Comparison of ENCODE assay signal across 11 cellular contexts in genomic region chr17:67574658-67575293, GRCh38.
DNase-seq lines count a peak whose midpoint lies in the region; ATAC-seq and TF ChIP-seq lines count a peak whose summit lies in the region.
"Had no signal": no experiment of that assay in that cellular context is flagged by ENCODE, and none has a peak within 500 bp of the region (broad histone marks: within the 10 kb centered on the region; RNA-seq: fewer than 3 reads in every experiment).

No MANE protein-coding gene starts in this region.

- H3K4me3 Mint-ChIP-seq in progenitor cell of endocrine pancreas (ENCODE audit: low read depth) (no peak overlapping the region), osteocyte (ENCODE audit: unreplicated experiment) (no peak overlapping the region)

- DNase-seq in DMS53 (lab: John Stamatoyannopoulos, UW): peak; percentile 74
- no peak for DNase-seq in DMS53 treated with DMSO at 0.1 percent for 48 hours (lab: John Stamatoyannopoulos, UW; ENCODE audit: unreplicated experiment)
- DNase-seq in progenitor cell of endocrine pancreas (ENCODE audit: low spot score, unreplicated experiment): no peak
- no peak for DNase-seq in COR-L47 (lab: John Stamatoyannopoulos, UW)
- DNase-seq in GM10266 (ENCODE audit: extremely low spot score): no peak
- DNase-seq in osteocyte (ENCODE audit: extremely low spot score, unreplicated experiment): no peak
- DNase-seq: 8988T, lower lobe of right lung had no signal

- H3K4me1 Mint-ChIP-seq in progenitor cell of endocrine pancreas (ENCODE audit: low read depth) (peaks cover 22% of the 10 kb centered on the region), osteocyte (ENCODE audit: unreplicated experiment) (no peaks in the 10 kb centered on the region)

- H3K36me3 Mint-ChIP-seq in progenitor cell of endocrine pancreas (ENCODE audit: insufficient read depth) (peaks cover 12% of the 10 kb centered on the region), osteocyte (ENCODE audit: unreplicated experiment) (peaks cover 5% of the 10 kb centered on the region)

- H3K9me3 Mint-ChIP-seq in progenitor cell of endocrine pancreas (ENCODE audit: low read depth): no peaks in the 10 kb centered on the region
- no peaks in the 10 kb centered on the region for H3K9me3 Mint-ChIP-seq in osteocyte (ENCODE audit: unreplicated experiment)
- H3K9me3 Mint-ChIP-seq: activated naive CD4-positive, alpha-beta T cell treated with anti-CD3 and anti-CD28 coated beads, Interleukin-2, amount 50 U/mL, for 72 hours had no signal

- no peaks in the 10 kb centered on the region for H3K27me3 Mint-ChIP-seq in progenitor cell of endocrine pancreas
- peaks cover 4% of the 10 kb centered on the region for H3K27me3 Mint-ChIP-seq in osteocyte (ENCODE audit: unreplicated experiment)

- H3K27ac Mint-ChIP-seq in progenitor cell of endocrine pancreas (peak overlapping the region; percentile 59), osteocyte (ENCODE audit: unreplicated experiment) (no peak overlapping the region)

- TF ChIP-seq CTCF in progenitor cell of endocrine pancreas (IDR thresholded peaks at IDR 0.05; ENCODE audit: unreplicated experiment) (no peak), GM10266 (IDR thresholded peaks at IDR 0.05; ENCODE audit: control insufficient read depth, insufficient read depth, low read depth, missing control alignments) (no peak), osteocyte (IDR thresholded peaks at IDR 0.05) (no peak)

- ATAC-seq in GM21717 (IDR thresholded peaks at IDR 0.05; ENCODE audit: unreplicated experiment): peak; percentile 32
- ATAC-seq in HG03521 (IDR thresholded peaks at IDR 0.05; ENCODE audit: unreplicated experiment): peak; percentile 41
- ATAC-seq: lower lobe of right lung had no signal
